1 cellular context compared by ENCODE assay signal in genomic region chr5:168089201-168089887, GRCh38.
TF ChIP-seq lines count a peak whose summit lies in the region.

No MANE protein-coding gene starts in this region.

TF ChIP-seq in K562, 482 proteins besides CTCF, POLR2A, EP300 and RAD21 (continued from another document):
- no peak for TF ChIP-seq ZNF644 (tag; IDR thresholded peaks at IDR 0.05; ENCODE audit: low read depth)
TF ChIP-seq in K562: peak in this region for 2.
